In genomic region chr7:15015545-15016314, GRCh38 we compare ENCODE assay signal across 8 cellular contexts.
DNase-seq lines count a peak whose midpoint lies in the region; ATAC-seq and TF ChIP-seq lines count a peak whose summit lies in the region.

No MANE protein-coding gene starts in this region.

- ATAC-seq in GM21528 (IDR thresholded peaks at IDR 0.05; ENCODE audit: low FRiP score, unreplicated experiment): peak; percentile 94

- peaks cover 7% of the 10 kb centered on the region for H3K4me1 ChIP-seq in iPS-15b (ENCODE audit: control insufficient read depth, insufficient read depth, low read length)
- no peaks in the 10 kb centered on the region for H3K4me1 ChIP-seq in spleen

- H3K4me3 ChIP-seq in iPS-15b (ENCODE audit: low read depth, low read length): peak overlapping the region; percentile 45
- H3K4me3 ChIP-seq in spleen: peak overlapping the region in 2 of 8 donors; percentile 11 to 15

- 42 to 46% (median 43%) methylated on average over 8 of the region's 8 CpGs for WGBS in spleen, 5 donors

- intact Hi-C loops in spleen (cut with DNase I; ENCODE audit: low total_unique reads): no loop called here

- H3K27me3 Mint-ChIP-seq in brain: peaks cover 3% of the 10 kb centered on the region

- peak; percentile 86 to 89 for TF ChIP-seq CTCF in brain (conservative IDR thresholded peaks at IDR 0.05)
- TF ChIP-seq CTCF in spleen (IDR thresholded peaks at IDR 0.05 in 8 of 11, conservative IDR thresholded peaks at IDR 0.05 in 3 of 11): peak in 9 of 11 experiments; percentile 25 to 60 (median 51)

- no peak overlapping the region for H3K27ac ChIP-seq in spleen

- no peaks in the 10 kb centered on the region for H3K27me3 ChIP-seq in iPS-15b (ENCODE audit: control insufficient read depth, insufficient read depth, low read length)
- H3K27me3 ChIP-seq in spleen (replicated peaks in 1 of 7): no peaks in the 10 kb centered on the region

- H3K4me3 Mint-ChIP-seq in brain: peak overlapping the region; percentile 62 to 82 (median 77)

- no peak overlapping the region for H3K9ac ChIP-seq in iPS-15b (ENCODE audit: low read depth, low read length)

- DNase-seq in ELR (ENCODE audit: low read depth) (peak; percentile 89), HPDE6-E6E7 (ENCODE audit: extremely low spot score) (peak; percentile 52), NCI-H524 treated with DMSO at 0.1 percent for 48 hours (lab: John Stamatoyannopoulos, UW) (peak; percentile 16), spleen (no peak)
- DNase-seq in activated CD4-positive, alpha-beta T cell treated with anti-CD3 and anti-CD28 coated beads for 48 hours: no peak

- TF ChIP-seq POLR2A in spleen (IDR thresholded peaks at IDR 0.05): no peak

- no peaks in the 10 kb centered on the region for H3K9me3 ChIP-seq in iPS-15b (ENCODE audit: control insufficient read depth, insufficient read depth, low read length)
- no peaks in the 10 kb centered on the region for H3K9me3 ChIP-seq in spleen

- H3K27ac Mint-ChIP-seq in brain: peak overlapping the region; percentile 63 to 87 (median 74)

- H3K4me1 Mint-ChIP-seq in brain: peaks cover 17% of the 10 kb centered on the region

- no peaks in the 10 kb centered on the region for H3K36me3 Mint-ChIP-seq in brain

- H3K36me3 ChIP-seq in iPS-15b (ENCODE audit: control insufficient read depth, insufficient read depth, low read length) (no peaks in the 10 kb centered on the region), spleen (no peaks in the 10 kb centered on the region)

- no peaks in the 10 kb centered on the region for H3K9me3 Mint-ChIP-seq in brain

Comparison
In these comparisons a context has a peak if more than half of its experiments do, and no peak if none do; other contexts are left out.
1. DNase-seq: peak in ELR (single experiment), HPDE6-E6E7 (single experiment) and NCI-H524 treated with DMSO at 0.1 percent for 48 hours (single experiment); none in spleen (single experiment) and activated CD4-positive, alpha-beta T cell treated with anti-CD3 and anti-CD28 coated beads for 48 hours (single experiment).